ENCODE assay signal across 38 cellular contexts in the genomic region with DNA sequence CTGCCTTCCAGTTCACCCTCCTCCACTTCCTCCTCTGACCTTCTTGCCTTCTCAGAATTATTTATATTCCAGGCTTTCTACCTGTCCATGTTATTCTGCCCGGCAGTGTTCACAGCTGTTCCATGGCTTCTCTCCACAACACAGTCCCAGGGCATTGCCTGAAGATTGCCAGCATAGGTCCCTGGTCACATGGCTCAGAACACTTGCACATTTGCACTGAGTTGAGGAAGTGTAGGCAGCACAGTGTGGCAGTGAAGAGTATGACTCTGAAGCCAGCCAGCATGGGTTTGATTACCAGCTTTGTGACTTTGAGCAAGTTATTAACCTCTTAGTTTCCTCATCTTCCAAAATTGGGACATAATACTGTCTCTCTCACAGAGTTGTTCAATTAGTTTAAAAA.
"Had no signal": no experiment of that assay in that cellular context is flagged by ENCODE, and none has a peak within 500 bp of the region (broad histone marks: within the 10 kb centered on the region; RNA-seq: fewer than 3 reads in every experiment).

No MANE protein-coding gene starts in this region.

- H3K9me3 Mint-ChIP-seq: activated naive CD4-positive, alpha-beta T cell treated with anti-CD3 and anti-CD28 coated beads for 36 hours; activated naive CD4-positive, alpha-beta T cell treated with anti-CD3 and anti-CD28 coated beads, Interleukin-2, amount 10 ng/mL, durations not matched to agents 7 days and 5 days; activated naive CD4-positive, alpha-beta T cell treated with anti-CD3 and anti-CD28 coated beads, Interleukin-2, amount 50 U/mL, for 24 hours; activated naive CD8-positive, alpha-beta T cell treated with anti-CD3 and anti-CD28 coated beads for 36 hours; activated naive CD8-positive, alpha-beta T cell treated with anti-CD3 and anti-CD28 coated beads, Interleukin-2, amount 10 ng/mL, durations not matched to agents 7 days and 5 days; activated naive CD8-positive, alpha-beta T cell treated with anti-CD3 and anti-CD28 coated beads, Interleukin-2, amount 50 U/mL, for 24 hours; activated T-cell treated with anti-CD3 and anti-CD28 coated beads, Interleukin-2, amount 50 U/mL, for 24 hours; activated T-cell treated with anti-CD3 and anti-CD28 coated beads, Interleukin-2, amount 50 U/mL, for 4 hours; activated T-helper 1 cell treated with anti-CD3 and anti-CD28 coated beads, Interleukin-12 subunit alpha, Interleukin-12 subunit beta, Interleukin-2, Interleukin-4 antibody, amounts not matched to agents 30 ng/mL and 10 ng/mL and 1 ng/mL, durations not matched to agents 14 hours and 24 hours and 36 hours; activated T-helper 17 cell treated with anti-CD3 and anti-CD28 coated beads, Interleukin-2, amount 50 U/mL, for 72 hours; activated T-helper 2 cell treated with anti-CD3 and anti-CD28 coated beads, Interferon-gamma antibody, Interleukin-2, Interleukin-4, amounts not matched to agents 10 μg/mL and 5 μg/mL and 100 μg/mL, durations not matched to agents 14 hours and 24 hours and 36 hours; brain had no signal

- H3K27me3 Mint-ChIP-seq: activated naive CD4-positive, alpha-beta T cell treated with anti-CD3 and anti-CD28 coated beads, Interleukin-2, amount 10 ng/mL, durations not matched to agents 7 days and 5 days; activated naive CD4-positive, alpha-beta T cell treated with anti-CD3 and anti-CD28 coated beads, Interleukin-2, amount 50 U/mL, for 24 hours; activated naive CD8-positive, alpha-beta T cell treated with anti-CD3 and anti-CD28 coated beads for 36 hours; activated naive CD8-positive, alpha-beta T cell treated with anti-CD3 and anti-CD28 coated beads, Interleukin-2, amount 10 ng/mL, durations not matched to agents 7 days and 5 days; activated naive CD8-positive, alpha-beta T cell treated with anti-CD3 and anti-CD28 coated beads, Interleukin-2, amount 50 U/mL, for 24 hours; activated T-cell treated with anti-CD3 and anti-CD28 coated beads, Interleukin-2, amount 50 U/mL, for 24 hours; activated T-helper 17 cell treated with anti-CD3 and anti-CD28 coated beads, Interleukin-2, amount 50 U/mL, for 72 hours; central memory CD8-positive, alpha-beta T cell had no signal

- H3K9me3 ChIP-seq: adrenal gland, ascending aorta, body of pancreas, breast epithelium had no signal

- H3K4me1 ChIP-seq: adrenal gland, ascending aorta, body of pancreas, breast epithelium had no signal

- DNase-seq: activated effector memory CD4-positive, alpha-beta T cell treated with anti-CD3 and anti-CD28 coated beads, Interleukin-2, amount 50 U/mL, for 16 hours; activated effector memory CD4-positive, alpha-beta T cell treated with Interleukin-2 at 50 U/mL for 16 hours; activated gamma-delta T cell; activated gamma-delta T cell treated with Interleukin-2 at 50 U/mL for 16 hours; activated naive CD4-positive, alpha-beta T cell; activated naive CD4-positive, alpha-beta T cell treated with anti-CD3 and anti-CD28 coated beads for 36 hours; activated naive CD4-positive, alpha-beta T cell treated with anti-CD3 and anti-CD28 coated beads, Interleukin-2, amount 10 ng/mL, durations not matched to agents 7 days and 5 days; activated naive CD4-positive, alpha-beta T cell treated with anti-CD3 and anti-CD28 coated beads, Interleukin-2, amount 50 U/mL, for 16 hours; activated naive CD4-positive, alpha-beta T cell treated with Interleukin-2 at 50 U/mL for 16 hours; activated naive CD8-positive, alpha-beta T cell treated with anti-CD3 and anti-CD28 coated beads for 36 hours; activated naive CD8-positive, alpha-beta T cell treated with anti-CD3 and anti-CD28 coated beads, Interleukin-2, amount 10 ng/mL, durations not matched to agents 7 days and 5 days; activated naive CD8-positive, alpha-beta T cell treated with anti-CD3 and anti-CD28 coated beads, Interleukin-2, amount 50 U/mL, for 24 hours; activated T-cell treated with anti-CD3 and anti-CD28 coated beads, Interleukin-2, amount 50 U/mL, for 1 hour; activated T-cell treated with anti-CD3 and anti-CD28 coated beads, Interleukin-2, amount 50 U/mL, for 24 hours; activated T-cell treated with anti-CD3 and anti-CD28 coated beads, Interleukin-2, amount 50 U/mL, for 4 hours; activated T-cell treated with anti-CD3 and anti-CD28 coated beads, Interleukin-2, amount 50 U/mL, for 48 hours; activated T-cell treated with anti-CD3 and anti-CD28 coated beads, Interleukin-2, amount 50 U/mL, for 72 hours; adrenal gland; amniotic stem cell; amygdala; anterior cingulate cortex; aorta; body of pancreas; brain microvascular endothelial cell; caudate nucleus; central memory CD4-positive, alpha-beta T cell; cerebellar nuclear complex had no signal

- H3K4me3 ChIP-seq: adrenal gland, ascending aorta, body of pancreas, breast epithelium, cardiac muscle cell had no signal

- H3K4me3 Mint-ChIP-seq: activated naive CD4-positive, alpha-beta T cell treated with anti-CD3 and anti-CD28 coated beads for 36 hours; activated naive CD4-positive, alpha-beta T cell treated with anti-CD3 and anti-CD28 coated beads, Interleukin-2, amount 10 ng/mL, durations not matched to agents 7 days and 5 days; activated naive CD4-positive, alpha-beta T cell treated with anti-CD3 and anti-CD28 coated beads, Interleukin-2, amount 50 U/mL, for 24 hours; activated naive CD8-positive, alpha-beta T cell; activated naive CD8-positive, alpha-beta T cell treated with anti-CD3 and anti-CD28 coated beads for 36 hours; activated naive CD8-positive, alpha-beta T cell treated with anti-CD3 and anti-CD28 coated beads, Interleukin-2, amount 10 ng/mL, durations not matched to agents 7 days and 5 days; activated naive CD8-positive, alpha-beta T cell treated with anti-CD3 and anti-CD28 coated beads, Interleukin-2, amount 50 U/mL, for 24 hours; activated T-cell treated with anti-CD3 and anti-CD28 coated beads, Interleukin-2, amount 50 U/mL, for 24 hours; activated T-cell treated with anti-CD3 and anti-CD28 coated beads, Interleukin-2, amount 50 U/mL, for 4 hours; activated T-cell treated with anti-CD3 and anti-CD28 coated beads, Interleukin-2, amount 50 U/mL, for 72 hours; activated T-helper 1 cell treated with anti-CD3 and anti-CD28 coated beads, Interleukin-12 subunit alpha, Interleukin-12 subunit beta, Interleukin-2, Interleukin-4 antibody, amounts not matched to agents 30 ng/mL and 10 ng/mL and 1 ng/mL, durations not matched to agents 14 hours and 24 hours and 36 hours; activated T-helper 17 cell treated with anti-CD3 and anti-CD28 coated beads, Interleukin-2, amount 50 U/mL, for 72 hours; brain; central memory CD8-positive, alpha-beta T cell had no signal

- H3K27me3 ChIP-seq: adrenal gland, ascending aorta, body of pancreas, brain microvascular endothelial cell, breast epithelium, cardiac muscle cell had no signal

- H3K4me1 Mint-ChIP-seq: activated naive CD4-positive, alpha-beta T cell treated with anti-CD3 and anti-CD28 coated beads, Interleukin-2, amount 10 ng/mL, durations not matched to agents 7 days and 5 days; activated naive CD4-positive, alpha-beta T cell treated with anti-CD3 and anti-CD28 coated beads, Interleukin-2, amount 50 U/mL, for 24 hours; activated naive CD8-positive, alpha-beta T cell treated with anti-CD3 and anti-CD28 coated beads for 36 hours; activated naive CD8-positive, alpha-beta T cell treated with anti-CD3 and anti-CD28 coated beads, Interleukin-2, amount 10 ng/mL, durations not matched to agents 7 days and 5 days; activated naive CD8-positive, alpha-beta T cell treated with anti-CD3 and anti-CD28 coated beads, Interleukin-2, amount 50 U/mL, for 24 hours; activated T-helper 17 cell treated with anti-CD3 and anti-CD28 coated beads, Interleukin-2, amount 50 U/mL, for 72 hours; brain; central memory CD8-positive, alpha-beta T cell had no signal

- H3K27ac ChIP-seq: adrenal gland, ascending aorta, body of pancreas, brain microvascular endothelial cell, breast epithelium, cardiac muscle cell had no signal

- H3K36me3 Mint-ChIP-seq: activated naive CD4-positive, alpha-beta T cell treated with anti-CD3 and anti-CD28 coated beads, Interleukin-2, amount 10 ng/mL, durations not matched to agents 7 days and 5 days; activated naive CD4-positive, alpha-beta T cell treated with anti-CD3 and anti-CD28 coated beads, Interleukin-2, amount 50 U/mL, for 24 hours; activated naive CD4-positive, alpha-beta T cell treated with anti-CD3 and anti-CD28 coated beads, Interleukin-2, amount 50 U/mL, for 72 hours; activated naive CD8-positive, alpha-beta T cell; activated naive CD8-positive, alpha-beta T cell treated with anti-CD3 and anti-CD28 coated beads for 36 hours; activated naive CD8-positive, alpha-beta T cell treated with anti-CD3 and anti-CD28 coated beads, Interleukin-2, amount 10 ng/mL, durations not matched to agents 7 days and 5 days; brain had no signal

- H3K27ac Mint-ChIP-seq: activated naive CD4-positive, alpha-beta T cell treated with anti-CD3 and anti-CD28 coated beads for 36 hours; activated naive CD4-positive, alpha-beta T cell treated with anti-CD3 and anti-CD28 coated beads, Interleukin-2, amount 10 ng/mL, durations not matched to agents 7 days and 5 days; activated naive CD4-positive, alpha-beta T cell treated with anti-CD3 and anti-CD28 coated beads, Interleukin-2, amount 50 U/mL, for 24 hours; activated naive CD4-positive, alpha-beta T cell treated with anti-CD3 and anti-CD28 coated beads, Interleukin-2, amount 50 U/mL, for 72 hours; activated naive CD8-positive, alpha-beta T cell; activated naive CD8-positive, alpha-beta T cell treated with anti-CD3 and anti-CD28 coated beads for 36 hours; activated naive CD8-positive, alpha-beta T cell treated with anti-CD3 and anti-CD28 coated beads, Interleukin-2, amount 10 ng/mL, durations not matched to agents 7 days and 5 days; activated naive CD8-positive, alpha-beta T cell treated with anti-CD3 and anti-CD28 coated beads, Interleukin-2, amount 50 U/mL, for 24 hours; activated T-cell treated with anti-CD3 and anti-CD28 coated beads, Interleukin-2, amount 50 U/mL, for 24 hours; activated T-cell treated with anti-CD3 and anti-CD28 coated beads, Interleukin-2, amount 50 U/mL, for 72 hours; activated T-helper 1 cell treated with anti-CD3 and anti-CD28 coated beads, Interleukin-12 subunit alpha, Interleukin-12 subunit beta, Interleukin-2, Interleukin-4 antibody, amounts not matched to agents 30 ng/mL and 10 ng/mL and 1 ng/mL, durations not matched to agents 14 hours and 24 hours and 36 hours; activated T-helper 17 cell treated with anti-CD3 and anti-CD28 coated beads, Interleukin-2, amount 50 U/mL, for 72 hours; activated T-helper 2 cell treated with anti-CD3 and anti-CD28 coated beads, Interferon-gamma antibody, Interleukin-2, Interleukin-4, amounts not matched to agents 10 μg/mL and 5 μg/mL and 100 μg/mL, durations not matched to agents 14 hours and 24 hours and 36 hours; brain had no signal

- H3K36me3 ChIP-seq: adrenal gland, ascending aorta, brain microvascular endothelial cell, breast epithelium, cardiac muscle cell had no signal

- ATAC-seq: activated naive CD4-positive, alpha-beta T cell treated with anti-CD3 and anti-CD28 coated beads, Interleukin-2, amount 50 U/mL, for 72 hours; activated naive CD8-positive, alpha-beta T cell treated with anti-CD3 and anti-CD28 coated beads, Interleukin-2, amount 50 U/mL, for 24 hours; activated T-cell treated with anti-CD3 and anti-CD28 coated beads, Interleukin-2, amount 50 U/mL, for 4 hours; activated T-cell treated with anti-CD3 and anti-CD28 coated beads, Interleukin-2, amount 50 U/mL, for 72 hours; activated T-helper 17 cell treated with anti-CD3 and anti-CD28 coated beads, Interleukin-2, amount 50 U/mL, for 72 hours; body of pancreas had no signal
